17 cellular contexts compared by ENCODE assay signal in genomic region chr2:218998414-218999002, GRCh38.
A peak's percentile ranks its signal among the peaks of the same experiment; 100 is the strongest.
DNase-seq lines count a peak whose midpoint lies in the region; ATAC-seq and TF ChIP-seq lines count a peak whose summit lies in the region.
"Had no signal": no experiment of that assay in that cellular context is flagged by ENCODE, and none has a peak within 500 bp of the region (broad histone marks: within the 10 kb centered on the region; RNA-seq: fewer than 3 reads in every experiment).

No MANE protein-coding gene starts in this region.

- ATAC-seq in GM18502 (IDR thresholded peaks at IDR 0.05; ENCODE audit: poor library complexity, unreplicated experiment), result no peak
- ATAC-seq: natural killer cell, Panc1 had no signal

- H3K9me3 ChIP-seq in iPS-15b (ENCODE audit: control insufficient read depth, insufficient read depth, low read length), result no peaks in the 10 kb centered on the region
- H3K9me3 ChIP-seq: ascending aorta, prostate gland had no signal

- H3K27me3 ChIP-seq in iPS-15b (ENCODE audit: control insufficient read depth, insufficient read depth, low read length), result peaks cover 97% of the 10 kb centered on the region

- no peak overlapping the region for H3K9ac ChIP-seq in iPS-15b (ENCODE audit: low read depth, low read length)
- H3K9ac ChIP-seq: BLaER1 treated with 17β-estradiol and CSF1 and Interleukin-3, amounts not matched to agents 10 nM and 100 nM; KMS-11 had no signal

- peak; percentile 68 for DNase-seq in DMS53 (lab: John Stamatoyannopoulos, UW)
- peak; percentile 64 for DNase-seq in NCI-H526 treated with DMSO at 0.1 percent for 48 hours (lab: John Stamatoyannopoulos, UW)
- no peak for DNase-seq in Ammon's horn (ENCODE audit: low spot score)
- DNase-seq in activated naive CD4-positive, alpha-beta T cell treated with Interleukin-2 at 50 U/mL for 16 hours, result no peak
- DNase-seq: activated CD4-positive, alpha-beta T cell treated with anti-CD3 and anti-CD28 coated beads, Interleukin-2, amount 10 ng/mL, durations not matched to agents 24 days and 14 days; foreskin fibroblast; hypothalamus; natural killer cell; NCI-H1436 had no signal

- peaks cover 20% of the 10 kb centered on the region for H3K4me1 ChIP-seq in iPS-15b (ENCODE audit: control insufficient read depth, insufficient read depth, low read length)

- no peaks in the 10 kb centered on the region for H3K36me3 ChIP-seq in iPS-15b (ENCODE audit: control insufficient read depth, insufficient read depth, low read length)
- H3K36me3 ChIP-seq: ascending aorta; BLaER1 treated with 17β-estradiol and CSF1 and Interleukin-3, amounts not matched to agents 10 nM and 100 nM; prostate gland had no signal

- peak overlapping the region; percentile 8 for H3K4me3 ChIP-seq in iPS-15b (ENCODE audit: low read depth, low read length)
- H3K4me3 ChIP-seq: ascending aorta; BLaER1 treated with 17β-estradiol and CSF1 and Interleukin-3, amounts not matched to agents 10 nM and 100 nM; prostate gland had no signal

- TF ChIP-seq CTCF in C4-2B (conservative IDR thresholded peaks at IDR 0.05), result no peak

- peak overlapping the region; percentile 64; the same call in 1 of the 2 replicates for H3K27ac ChIP-seq in C4-2B
- H3K27ac ChIP-seq: ascending aorta; BLaER1 treated with 17β-estradiol and CSF1 and Interleukin-3, amounts not matched to agents 10 nM and 100 nM; KMS-11 had no signal

Comparison
In these comparisons a context has a peak if more than half of its experiments do, and no peak if none do; other contexts are left out.
1. DNase-seq: peak in DMS53 (single experiment) and NCI-H526 treated with DMSO at 0.1 percent for 48 hours (single experiment); none in Ammon's horn (single experiment) and activated naive CD4-positive, alpha-beta T cell treated with Interleukin-2 at 50 U/mL for 16 hours (single experiment).